8 cellular contexts compared by ENCODE assay signal in the genomic region with DNA sequence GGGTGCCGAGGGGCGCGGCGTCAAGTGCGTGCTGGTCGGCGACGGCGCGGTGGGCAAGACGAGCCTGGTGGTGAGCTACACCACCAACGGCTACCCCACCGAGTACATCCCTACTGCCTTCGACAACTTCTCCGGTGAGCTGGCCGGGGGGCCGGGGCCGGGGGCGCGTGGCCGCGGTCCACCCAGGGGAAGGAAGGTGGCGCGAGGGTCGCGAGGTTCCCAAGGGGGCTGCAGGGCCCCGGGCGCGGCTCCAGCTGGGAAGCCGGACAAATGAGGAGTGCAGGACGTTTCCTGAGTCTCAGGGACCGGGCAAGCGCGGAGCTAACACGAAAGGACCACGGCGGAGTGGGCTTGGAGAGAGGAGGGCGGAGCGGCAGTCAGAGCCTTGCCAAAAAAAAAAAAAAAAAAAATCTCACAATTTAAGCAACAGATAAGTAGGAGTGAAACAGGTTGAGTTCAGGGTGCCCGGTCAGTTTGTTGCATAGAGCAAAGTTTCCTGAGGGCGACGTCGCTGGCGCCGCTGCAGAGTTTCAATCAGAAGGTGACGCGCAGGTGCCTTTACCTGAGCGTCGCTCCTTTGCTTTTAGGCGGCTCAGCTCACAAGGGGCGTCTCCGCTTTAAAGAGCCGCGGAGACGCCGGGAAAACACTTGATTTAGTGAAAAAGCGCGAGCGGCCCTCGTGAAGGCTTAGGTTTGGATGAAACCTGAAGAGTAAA. TPM values are rescaled to one million over a fixed set of nuclear protein-coding genes. Genes with fewer than 3 reads are reported as not detected.
DNase-seq lines count a peak whose midpoint lies in the region; ATAC-seq and TF ChIP-seq lines count a peak whose summit lies in the region.

No MANE protein-coding gene starts in this region.

- no peaks in the 10 kb centered on the region for H3K9me3 ChIP-seq in BLaER1
- no peaks in the 10 kb centered on the region for H3K9me3 ChIP-seq in stomach

- no peak overlapping the region for H3K27ac Mint-ChIP-seq in HFFc6
- no peak overlapping the region for H3K27ac Mint-ChIP-seq in T-helper 2 cell treated with Interferon-gamma antibody and Interleukin-4, amounts not matched to agents 5 μg/mL and 100 μg/mL, for 36 hours

- no peaks in the 10 kb centered on the region; the same call in 1 of the 2 replicates for H4K20me1 ChIP-seq in BLaER1

- peaks cover 7% of the 10 kb centered on the region; the same call in 1 of the 2 replicates for H3K4me1 ChIP-seq in BLaER1
- H3K4me1 ChIP-seq in stomach = peaks cover 29 to 54% (median 43%) of the 10 kb centered on the region in 4 donors

- TF ChIP-seq CTCF in HFFc6 (IDR thresholded peaks at IDR 0.05) (no peak), lower leg skin (IDR thresholded peaks at IDR 0.05) (no peak), stomach (IDR thresholded peaks at IDR 0.05) (no peak)

- H3K4me3 ChIP-seq in BLaER1 (peak overlapping the region; percentile 69), lower leg skin (ENCODE audit: low read depth, poor library complexity, severe bottlenecking) (peak overlapping the region; percentile 61), stomach (peak overlapping the region; percentile 73 to 94 (median 74))

- intact Hi-C loops in lower leg skin (cut with DNase I; ENCODE audit: low total_unique reads) (no loop called here), stomach (cut with DNase I; ENCODE audit: low total_unique reads) (loop anchor here (10.0 kb wide), 1 partner anchor 489 kb away; no protein-coding TSS in a partner anchor)

- H3K4me2 ChIP-seq in BLaER1 = peak overlapping the region; percentile 96

- no peaks in the 10 kb centered on the region; the same call in 1 of the 2 replicates for H3K4me1 Mint-ChIP-seq in HFFc6 (ENCODE audit: low read depth)
- peaks cover 6% of the 10 kb centered on the region for H3K4me1 Mint-ChIP-seq in T-helper 2 cell treated with Interferon-gamma antibody and Interleukin-4, amounts not matched to agents 5 μg/mL and 100 μg/mL, for 36 hours (ENCODE audit: low read depth)

- no peak for TF ChIP-seq POLR2A in lower leg skin (IDR thresholded peaks at IDR 0.05)
- TF ChIP-seq POLR2A in stomach (IDR thresholded peaks at IDR 0.05) = no peak

- no peak overlapping the region for H3K9ac ChIP-seq in BLaER1

- no peak for TF ChIP-seq EP300 in stomach (IDR thresholded peaks at IDR 0.05)

- DNase-seq in HFFc6 (no peak), lower leg skin (ENCODE audit: low spot score in 2 of 2) (peak in 1 of 2 donors; percentile 90), stomach (peak; percentile 68), GM19240 (ENCODE audit: insufficient read length, low spot score) (no peak)
- DNase-seq in T-helper 2 cell treated with Interferon-gamma antibody and Interleukin-4, amounts not matched to agents 5 μg/mL and 100 μg/mL, for 36 hours (ENCODE audit: low spot score) = no peak

- no peak overlapping the region for H3K27ac ChIP-seq in BLaER1
- H3K27ac ChIP-seq in cingulate gyrus (ENCODE audit: low read depth, low read length) = peak overlapping the region; percentile 95
- peak overlapping the region; percentile 95 to 99 (median 96) for H3K27ac ChIP-seq in stomach

- no peaks in the 10 kb centered on the region for H3K36me3 Mint-ChIP-seq in HFFc6 (ENCODE audit: low read depth)
- H3K36me3 Mint-ChIP-seq in T-helper 2 cell treated with Interferon-gamma antibody and Interleukin-4, amounts not matched to agents 5 μg/mL and 100 μg/mL, for 36 hours (ENCODE audit: low read depth) = no peaks in the 10 kb centered on the region

- peaks cover 13% of the 10 kb centered on the region for H3K27me3 Mint-ChIP-seq in HFFc6 (ENCODE audit: insufficient read depth)
- H3K27me3 Mint-ChIP-seq in T-helper 2 cell treated with Interferon-gamma antibody and Interleukin-4, amounts not matched to agents 5 μg/mL and 100 μg/mL, for 36 hours (ENCODE audit: low read depth) = peaks cover 53% of the 10 kb centered on the region

- H3K27me3 ChIP-seq in BLaER1 (peaks cover 53% of the 10 kb centered on the region), stomach (no peaks in the 10 kb centered on the region)

- H3K36me3 ChIP-seq in BLaER1 (no peaks in the 10 kb centered on the region), stomach (peaks cover 3 to 27% (median 18%) of the 10 kb centered on the region in 4 donors)

- ATAC-seq in HG02623 (IDR thresholded peaks at IDR 0.05; ENCODE audit: unreplicated experiment) = no peak

- WGBS in lower leg skin, 2 donors = 4 to 5% methylated on average over 44 to 49 of the region's 60 CpGs
- WGBS in stomach, 5 donors = 2 to 3% (median 2%) methylated on average over 34 to 60 of the region's 60 CpGs

- H3K9me3 Mint-ChIP-seq in HFFc6 = peaks cover 4% of the 10 kb centered on the region; the same call in 1 of the 2 replicates
- no peaks in the 10 kb centered on the region for H3K9me3 Mint-ChIP-seq in T-helper 2 cell treated with Interferon-gamma antibody and Interleukin-4, amounts not matched to agents 5 μg/mL and 100 μg/mL, for 36 hours

- peak overlapping the region; percentile 59 for H3K4me3 Mint-ChIP-seq in HFFc6
- peak overlapping the region; percentile 69 for H3K4me3 Mint-ChIP-seq in T-helper 2 cell treated with Interferon-gamma antibody and Interleukin-4, amounts not matched to agents 5 μg/mL and 100 μg/mL, for 36 hours

RNA-seq across cellular contexts. Expression of a gene that starts 0.8 kb away (rescaled TPM):
- total RNA-seq in HFFc6 (2021; fragmentation: NEBNext Ultra II Directional; extraction: Animal tissue kit (Norgen Biotek cat#: 25700)) = under 1 TPM; 0.29 to 0.51 (median 0.31) TPM
- 10 to 100 TPM in 1 of 4 donors, 1 to 10 TPM in 3; 3.5 to 13.9 (median 4.6) TPM for total RNA-seq in lower leg skin
- total RNA-seq in stomach = 10 to 100 TPM in 4 of 5 donors, 1 to 10 TPM in 1; 1.2 to 75.5 (median 30.0) TPM
- polyA plus RNA-seq in stomach = 10 to 100 TPM; 15.5 to 35.6 (median 16.9) TPM
